1 cellular context compared by ENCODE assay signal in the genomic region with DNA sequence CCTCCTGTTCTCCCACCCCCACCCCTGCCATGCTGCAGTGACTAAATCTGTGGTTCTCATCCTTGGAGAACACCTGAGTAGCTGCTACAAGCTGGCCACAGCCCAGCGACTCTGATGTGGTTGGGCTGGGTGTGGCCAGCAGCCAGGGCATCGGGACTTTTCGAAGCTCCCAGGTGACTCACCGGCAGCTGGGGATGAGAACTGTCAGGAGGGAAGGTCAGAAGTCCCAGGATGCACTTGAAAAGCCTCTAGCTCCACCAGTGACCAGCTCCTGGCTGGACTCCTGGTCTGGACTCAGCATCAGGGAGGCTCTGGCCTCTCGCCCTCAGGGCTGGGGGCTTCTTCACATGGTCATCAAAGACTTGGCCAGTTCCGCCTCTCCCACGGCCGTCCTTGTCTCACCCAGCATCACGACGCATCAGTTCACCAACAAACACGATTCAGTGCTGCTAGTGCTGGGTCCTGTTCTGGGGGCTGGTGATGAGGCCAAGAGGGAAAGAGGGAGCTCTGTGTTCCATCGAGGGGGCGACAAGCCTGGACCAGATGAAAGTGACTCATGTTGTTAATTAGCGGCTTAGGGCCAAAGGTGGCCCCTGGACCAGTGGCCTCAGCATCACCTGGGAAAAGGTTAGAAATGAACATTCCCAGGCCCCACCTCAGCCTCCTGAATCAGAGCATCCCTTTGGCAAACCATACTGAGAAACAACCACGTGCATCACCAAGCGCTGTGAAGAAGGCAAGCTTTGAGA.
TF ChIP-seq lines count a peak whose summit lies in the region.

No MANE protein-coding gene starts in this region.

TF ChIP-seq in HepG2, 621 proteins besides CTCF, POLR2A, EP300 and RAD21:
- TF ChIP-seq MEF2D (CRISPR knock-in tag; IDR thresholded peaks at IDR 0.05) (no peak), JUND (CRISPR knock-in tag; IDR thresholded peaks at IDR 0.05) (peak; percentile 22; the same call in 1 of the 2 replicates), ZNF329 (CRISPR knock-in tag; IDR thresholded peaks at IDR 0.05; ENCODE audit: low read depth) (no peak), ZNF543 (CRISPR knock-in tag; IDR thresholded peaks at IDR 0.05) (no peak), ZBTB21 (CRISPR knock-in tag; IDR thresholded peaks at IDR 0.05) (no peak), SIN3A (IDR thresholded peaks at IDR 0.05; ENCODE audit: borderline replicate concordance, low read depth, low read length) (peak; percentile 54; the same call in 1 of the 2 replicates), SAP130 (CRISPR knock-in tag; IDR thresholded peaks at IDR 0.05; ENCODE audit: low read depth) (peak; percentile 72), KDM5B (CRISPR knock-in tag; IDR thresholded peaks at IDR 0.05; ENCODE audit: borderline replicate concordance) (peak; percentile 48; the same call in 1 of the 2 replicates), XRCC5 (optimal IDR thresholded peaks at IDR 0.05; ENCODE audit: low read length) (peak; percentile 47), TOPORS (CRISPR knock-in tag; IDR thresholded peaks at IDR 0.05) (no peak), ZNF143 (CRISPR knock-in tag; IDR thresholded peaks at IDR 0.05) (peak; percentile 55), ZSCAN22 (CRISPR knock-in tag; IDR thresholded peaks at IDR 0.05) (no peak), MXI1 (IDR thresholded peaks at IDR 0.05; ENCODE audit: borderline replicate concordance, low read depth, low read length) (peak; percentile 47; the same call in 1 of the 3 replicates), TGIF2 (CRISPR knock-in tag; IDR thresholded peaks at IDR 0.05) (0 out of 2 replicates have a peak, but pooled peaks have one; percentile 31), ZBTB33 (CRISPR knock-in tag; IDR thresholded peaks at IDR 0.05) (peak; percentile 70), ZNF589 (CRISPR knock-in tag; conservative IDR thresholded peaks at IDR 0.05) (peak; percentile 43; the same call in 1 of the 2 replicates), SKIL (CRISPR knock-in tag; IDR thresholded peaks at IDR 0.05; ENCODE audit: borderline replicate concordance) (0 out of 2 replicates have a peak, but pooled peaks have one; percentile 38), FLYWCH1 (CRISPR knock-in tag; IDR thresholded peaks at IDR 0.05) (no peak), ZC3H13 (CRISPR knock-in tag; IDR thresholded peaks at IDR 0.05) (0 out of 2 replicates have a peak, but pooled peaks have one; percentile 23), ATF3 (CRISPR knock-in tag; IDR thresholded peaks at IDR 0.05) (no peak), ZEB1 (IDR thresholded peaks at IDR 0.05; ENCODE audit: insufficient replicate concordance, low read depth) (peak; percentile 76), KDM2A (CRISPR knock-in tag; IDR thresholded peaks at IDR 0.05; ENCODE audit: borderline replicate concordance, low read depth) (peak; percentile 23; the same call in 1 of the 2 replicates), MTF1 (CRISPR knock-in tag; IDR thresholded peaks at IDR 0.05) (no peak), SALL1 (CRISPR knock-in tag; IDR thresholded peaks at IDR 0.05) (0 out of 2 replicates have a peak, but pooled peaks have one; percentile 12), JUN (CRISPR knock-in tag; IDR thresholded peaks at IDR 0.05) (peak; percentile 59; the same call in 1 of the 2 replicates), ZNF3 (CRISPR knock-in tag; IDR thresholded peaks at IDR 0.05) (no peak), BHLHE40 (IDR thresholded peaks at IDR 0.05; ENCODE audit: low read length) (0 out of 2 replicates have a peak, but pooled peaks have one; percentile 4), IRF2 (CRISPR knock-in tag; IDR thresholded peaks at IDR 0.05) (no peak), YEATS4 (CRISPR knock-in tag; IDR thresholded peaks at IDR 0.05; ENCODE audit: borderline replicate concordance) (no peak), ZNF225 (CRISPR knock-in tag; IDR thresholded peaks at IDR 0.05) (0 out of 2 replicates have a peak, but pooled peaks have one; percentile 2), TCF7 (IDR thresholded peaks at IDR 0.05; ENCODE audit: low read depth) (peak; percentile 28; the same call in 1 of the 2 replicates), TFAP4 (IDR thresholded peaks at IDR 0.05; ENCODE audit: borderline replicate concordance, low read depth) (peak; percentile 90), KMT2B (CRISPR knock-in tag; IDR thresholded peaks at IDR 0.05) (no peak), ZNF550 (CRISPR knock-in tag; IDR thresholded peaks at IDR 0.05; ENCODE audit: borderline replicate concordance) (no peak), FOSL2 (CRISPR knock-in tag; IDR thresholded peaks at IDR 0.05) (peak; percentile 87), GABPB1 (CRISPR knock-in tag; IDR thresholded peaks at IDR 0.05) (0 out of 2 replicates have a peak, but pooled peaks have one; percentile 0), RXRA (CRISPR knock-in tag; IDR thresholded peaks at IDR 0.05) (0 out of 2 replicates have a peak, but pooled peaks have one; percentile 8), FOSL1 (CRISPR knock-in tag; IDR thresholded peaks at IDR 0.05; ENCODE audit: borderline replicate concordance) (0 out of 2 replicates have a peak, but pooled peaks have one; percentile 23), ZNF737 (CRISPR knock-in tag; IDR thresholded peaks at IDR 0.05; ENCODE audit: borderline replicate concordance) (no peak)
- TF ChIP-seq, protein P1, sequence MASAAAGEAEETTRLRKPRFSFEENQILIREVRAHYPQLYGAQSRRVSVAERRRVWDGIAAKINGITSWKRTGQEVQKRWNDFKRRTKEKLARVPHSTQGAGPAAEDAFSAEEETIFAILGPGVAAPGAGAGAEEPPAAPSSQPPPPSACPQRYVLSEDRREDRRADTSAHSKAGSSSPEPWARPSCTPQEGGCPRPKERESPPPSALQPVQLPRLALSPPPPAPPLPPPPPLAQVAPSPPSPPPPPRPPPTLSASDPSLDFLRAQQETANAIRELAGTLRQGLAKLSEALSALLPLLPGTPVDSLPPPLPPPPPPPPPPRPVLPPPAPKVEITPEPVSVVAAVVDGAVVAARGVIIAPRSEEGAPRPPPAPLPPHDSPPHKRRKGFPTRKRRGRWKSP (CRISPR knock-in tag; IDR thresholded peaks at IDR 0.05), result no peak
- TF ChIP-seq, protein P2, sequence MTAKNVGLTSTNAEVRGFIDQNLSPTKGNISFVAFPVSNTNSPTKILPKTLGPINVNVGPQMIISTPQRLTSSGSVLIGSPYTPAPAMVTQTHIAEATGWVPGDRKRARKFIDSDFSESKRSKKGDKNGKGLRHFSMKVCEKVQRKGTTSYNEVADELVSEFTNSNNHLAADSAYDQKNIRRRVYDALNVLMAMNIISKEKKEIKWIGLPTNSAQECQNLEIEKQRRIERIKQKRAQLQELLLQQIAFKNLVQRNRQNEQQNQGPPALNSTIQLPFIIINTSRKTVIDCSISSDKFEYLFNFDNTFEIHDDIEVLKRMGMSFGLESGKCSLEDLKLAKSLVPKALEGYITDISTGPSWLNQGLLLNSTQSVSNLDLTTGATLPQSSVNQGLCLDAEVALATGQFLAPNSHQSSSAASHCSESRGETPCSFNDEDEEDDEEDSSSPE (CRISPR knock-in tag; IDR thresholded peaks at IDR 0.05), result no peak
- TF ChIP-seq, protein P3, sequence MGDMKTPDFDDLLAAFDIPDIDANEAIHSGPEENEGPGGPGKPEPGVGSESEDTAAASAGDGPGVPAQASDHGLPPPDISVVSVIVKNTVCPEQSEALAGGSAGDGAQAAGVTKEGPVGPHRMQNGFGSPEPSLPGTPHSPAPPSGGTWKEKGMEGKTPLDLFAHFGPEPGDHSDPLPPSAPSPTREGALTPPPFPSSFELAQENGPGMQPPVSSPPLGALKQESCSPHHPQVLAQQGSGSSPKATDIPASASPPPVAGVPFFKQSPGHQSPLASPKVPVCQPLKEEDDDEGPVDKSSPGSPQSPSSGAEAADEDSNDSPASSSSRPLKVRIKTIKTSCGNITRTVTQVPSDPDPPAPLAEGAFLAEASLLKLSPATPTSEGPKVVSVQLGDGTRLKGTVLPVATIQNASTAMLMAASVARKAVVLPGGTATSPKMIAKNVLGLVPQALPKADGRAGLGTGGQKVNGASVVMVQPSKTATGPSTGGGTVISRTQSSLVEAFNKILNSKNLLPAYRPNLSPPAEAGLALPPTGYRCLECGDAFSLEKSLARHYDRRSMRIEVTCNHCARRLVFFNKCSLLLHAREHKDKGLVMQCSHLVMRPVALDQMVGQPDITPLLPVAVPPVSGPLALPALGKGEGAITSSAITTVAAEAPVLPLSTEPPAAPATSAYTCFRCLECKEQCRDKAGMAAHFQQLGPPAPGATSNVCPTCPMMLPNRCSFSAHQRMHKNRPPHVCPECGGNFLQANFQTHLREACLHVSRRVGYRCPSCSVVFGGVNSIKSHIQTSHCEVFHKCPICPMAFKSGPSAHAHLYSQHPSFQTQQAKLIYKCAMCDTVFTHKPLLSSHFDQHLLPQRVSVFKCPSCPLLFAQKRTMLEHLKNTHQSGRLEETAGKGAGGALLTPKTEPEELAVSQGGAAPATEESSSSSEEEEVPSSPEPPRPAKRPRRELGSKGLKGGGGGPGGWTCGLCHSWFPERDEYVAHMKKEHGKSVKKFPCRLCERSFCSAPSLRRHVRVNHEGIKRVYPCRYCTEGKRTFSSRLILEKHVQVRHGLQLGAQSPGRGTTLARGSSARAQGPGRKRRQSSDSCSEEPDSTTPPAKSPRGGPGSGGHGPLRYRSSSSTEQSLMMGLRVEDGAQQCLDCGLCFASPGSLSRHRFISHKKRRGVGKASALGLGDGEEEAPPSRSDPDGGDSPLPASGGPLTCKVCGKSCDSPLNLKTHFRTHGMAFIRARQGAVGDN (CRISPR knock-in tag; IDR thresholded peaks at IDR 0.05), result peak; percentile 77
